Comparison of ENCODE assay signal across 6 cellular contexts in the genomic region with DNA sequence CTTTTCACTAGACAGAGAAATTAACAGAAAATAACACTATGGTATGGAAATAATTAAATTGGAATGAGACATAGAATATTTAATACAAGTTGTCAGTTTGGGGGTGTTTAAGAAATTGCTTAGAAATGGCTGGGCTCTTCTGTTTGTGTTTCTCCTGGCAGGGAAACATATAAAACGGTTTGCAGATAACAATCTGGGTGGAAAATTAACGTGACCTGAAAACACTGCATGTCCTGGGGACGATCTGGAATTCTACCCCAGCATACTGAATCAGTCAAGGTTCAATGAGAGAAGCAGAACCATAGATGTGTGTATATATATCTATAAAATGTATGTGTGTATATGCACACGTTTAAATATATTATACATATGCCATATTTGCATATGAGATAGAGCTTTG.
"Had no signal": no experiment of that assay in that cellular context is flagged by ENCODE, and none has a peak within 500 bp of the region (broad histone marks: within the 10 kb centered on the region; RNA-seq: fewer than 3 reads in every experiment).

No MANE protein-coding gene starts in this region.

- DNase-seq: GM23248, GOT3, H7, H9, HCEC 1CT, HFFc6 had no signal

- H3K27ac ChIP-seq: GM23248 had no signal
